ENCODE assay signal across 25 cellular contexts in the genomic region with DNA sequence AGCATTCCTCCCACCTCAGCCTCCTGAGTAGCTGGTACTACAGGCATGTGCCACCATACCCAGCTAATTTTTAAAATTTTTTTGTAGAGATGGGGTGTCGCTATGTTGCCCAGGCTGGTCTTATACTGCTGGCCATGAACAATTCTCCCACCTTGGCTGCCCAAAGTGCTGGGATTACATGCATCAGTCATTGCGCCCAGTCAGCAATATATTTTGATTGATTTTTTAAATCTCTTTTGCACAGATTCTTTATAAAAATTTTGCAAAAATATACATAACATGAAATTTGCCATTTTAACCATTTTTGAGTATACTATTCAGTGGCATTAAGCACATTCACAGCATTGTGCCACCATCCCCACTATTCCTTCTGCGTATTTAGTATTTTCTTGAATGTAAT.
DNase-seq lines count a peak whose midpoint lies in the region; ATAC-seq, FAIRE-seq and TF ChIP-seq lines count a peak whose summit lies in the region.
"Had no signal": no experiment of that assay in that cellular context is flagged by ENCODE, and none has a peak within 500 bp of the region (broad histone marks: within the 10 kb centered on the region; RNA-seq: fewer than 3 reads in every experiment).

No MANE protein-coding gene starts in this region.

- POLR2A ChIA-PET in HepG2 (lab: Yijun Ruan, JAX) = no interaction called here
- POLR2A ChIA-PET in IMR-90 (lab: Charles Lee; ENCODE audit: unreplicated experiment) = no interaction called here
- POLR2A ChIA-PET in H1 (lab: Charles Lee; ENCODE audit: partially characterized antibody) = no interaction called here

- H3K4me3 ChIP-seq in HepG2 (replicated peaks in 1 of 3; ENCODE audit: insufficient read depth in 1 of 3, low read depth in 2 of 3, low read length in 3 of 3) (no peak overlapping the region), right lobe of liver (no peak overlapping the region), IMR-90 (ENCODE audit: insufficient read depth, low read depth, low read length) (no peak overlapping the region), H1 (ENCODE audit: extremely low read depth in 1 of 4, insufficient read depth in 2 of 4, low read depth in 3 of 4, low read length in 4 of 4) (no peak overlapping the region)
- H3K4me3 ChIP-seq: BLaER1 had no signal

- dilution Hi-C loops in IMR-90 (cut with HindIII; ENCODE audit: low sequenced_read_pairs, unreplicated experiment) = no loop called here

- FAIRE-seq in HepG2 (lab: Jason Lieb, UNC) (no peak), H1 (lab: Jason Lieb, UNC) (no peak)
- FAIRE-seq: G401.6, GM12891, GM19239 had no signal

- H3K4me1 ChIP-seq in HepG2 (ENCODE audit: insufficient read depth, low read length) (0 out of 2 replicates have a peak, but pooled peaks cover 6% of the 10 kb centered on the region), right lobe of liver (no peaks in the 10 kb centered on the region), IMR-90 (ENCODE audit: control insufficient read depth, insufficient read depth, low read length) (no peaks in the 10 kb centered on the region), H1 (replicated peaks in 1 of 4; ENCODE audit: control insufficient read depth in 3 of 4, insufficient read depth in 4 of 4, low read length in 3 of 4) (peaks cover 0 to 2% (median 0%) of the 10 kb centered on the region in 4 experiments; a peak in 1 of 7 replicates)
- H3K4me1 ChIP-seq: BLaER1 had no signal

- ATAC-seq in HepG2 (no peak), right lobe of liver (no peak), IMR-90 (ENCODE audit: low read depth) (no peak)

- intact Hi-C loops in HepG2 (cut with micrococcal nuclease; ENCODE audit: unreplicated experiment) = no loop called here
- intact Hi-C loops in right lobe of liver (cut with DNase I) = no loop called here
- intact Hi-C loops in IMR-90 (cut with micrococcal nuclease) = no loop called here

- H3K56ac ChIP-seq in IMR-90 (ENCODE audit: extremely low read depth, insufficient read depth, low read length) = no peak overlapping the region
- H3K56ac ChIP-seq in H1 (replicated peaks; ENCODE audit: insufficient read length, low read depth, low read length) = no peak overlapping the region

- peaks cover 22% of the 10 kb centered on the region for H3K9me3 ChIP-seq in HepG2 (ENCODE audit: low read length)
- peaks cover 0 to 12% (median 1%) of the 10 kb centered on the region in 4 donors for H3K9me3 ChIP-seq in right lobe of liver
- peaks cover 10% of the 10 kb centered on the region for H3K9me3 ChIP-seq in IMR-90 (ENCODE audit: control insufficient read depth, insufficient read depth, low read length)
- peaks cover 0 to 7% of the 10 kb centered on the region in 2 experiments; a peak in 2 of 4 replicates for H3K9me3 ChIP-seq in H1 (ENCODE audit: insufficient read depth in 2 of 2, low read depth in 1 of 2, low read length in 1 of 2)
- H3K9me3 ChIP-seq: BE2C had no signal

- H3K9me1 ChIP-seq in IMR-90 (ENCODE audit: insufficient read depth, low read length) = no peaks in the 10 kb centered on the region

- H2BK15ac ChIP-seq in IMR-90 (ENCODE audit: low read depth, low read length) (no peak overlapping the region), H1 (ENCODE audit: low read length) (no peak overlapping the region)

- H2AK5ac ChIP-seq in IMR-90 (ENCODE audit: low read depth, low read length) (no peak overlapping the region), H1 (ENCODE audit: low read depth, low read length) (no peak overlapping the region)

- no peak overlapping the region for H2BK20ac ChIP-seq in IMR-90 (ENCODE audit: low read depth, low read length)
- H2BK20ac ChIP-seq in H1 (ENCODE audit: low read length) = no peak overlapping the region

- H3K4me2 ChIP-seq in HepG2 (ENCODE audit: low read depth, low read length) (no peak overlapping the region), IMR-90 (ENCODE audit: low read depth, low read length) (no peak overlapping the region), H1 (ENCODE audit: insufficient read depth in 1 of 2, low read depth in 2 of 2, low read length in 2 of 2) (no peak overlapping the region)
- H3K4me2 ChIP-seq: BLaER1 had no signal

- H3K79me2 ChIP-seq in HepG2 (ENCODE audit: insufficient read depth, low read length) (no peaks in the 10 kb centered on the region), H1 (ENCODE audit: control insufficient read depth in 1 of 2, insufficient read depth in 2 of 2, low read length in 2 of 2) (no peaks in the 10 kb centered on the region)

- H4K8ac ChIP-seq in IMR-90 (ENCODE audit: low read depth in 2 of 2, low read length in 2 of 2) = no peak overlapping the region
- no peak overlapping the region for H4K8ac ChIP-seq in H1 (ENCODE audit: extremely low read depth, insufficient read depth, low read length)

- H3K14ac ChIP-seq in IMR-90 (replicated peaks; ENCODE audit: low read depth, low read length) = no peak overlapping the region
- H3K14ac ChIP-seq in H1 (ENCODE audit: insufficient read length) = no peak overlapping the region

- H3K79me1 ChIP-seq in IMR-90 (ENCODE audit: low read depth in 1 of 2, low read length in 2 of 2) = peaks cover 0 to 6% of the 10 kb centered on the region in 2 experiments; a peak in 2 of 4 replicates
- no peaks in the 10 kb centered on the region for H3K79me1 ChIP-seq in H1 (ENCODE audit: low read depth, low read length)

- 100% methylated on average over 3 of the region's 3 CpGs for WGBS in HepG2 (ENCODE audit: low lambda C conversion rate)
- WGBS in right lobe of liver (ENCODE audit: insufficient coverage, low coverage, low lambda C conversion rate, missing lambda C conversion rate) = 100% methylated on average over 2 of the region's 3 CpGs
- WGBS in IMR-90 (ENCODE audit: extremely low coverage in 2 of 2, insufficient read length in 1 of 2), 2 experiments = no CpG with 5 or more reads among the region's 3 CpGs
- 90% methylated on average over 3 of the region's 3 CpGs; no CpG with 5 or more reads in 1 of the 2 experiments for WGBS in H1 (ENCODE audit: extremely low coverage in 1 of 2, insufficient coverage in 1 of 2, insufficient read length in 1 of 2, insufficient replicate concordance in 2 of 2, low coverage in 1 of 2, low lambda C conversion rate in 2 of 2, missing lambda C conversion rate in 1 of 2), 2 experiments

- H4K5ac ChIP-seq in IMR-90 (ENCODE audit: low read depth, low read length) (no peak overlapping the region), H1 (ENCODE audit: insufficient read length, low read depth, low read length) (no peak overlapping the region)

- CTCF ChIA-PET in HepG2 (lab: Yijun Ruan, JAX; ENCODE audit: low intra/inter-chr PET ratio, low total read pairs) (no interaction called here), IMR-90 (lab: Yijun Ruan, JAX) (no interaction called here), H1 (lab: Charles Lee; ENCODE audit: partially characterized antibody) (interaction anchor here (0.6 to 1.5 kb wide), 2 partner anchors 165 to 508 kb away, joined by 3 read pairs; no protein-coding TSS in a partner anchor)

- DNase-seq in HepG2 (ENCODE audit: low spot score) (no peak), right lobe of liver (no peak), IMR-90 (no peak), H1 (ENCODE audit: low read depth in 1 of 2, low spot score in 2 of 2) (no peak), H4 (ENCODE audit: low spot score) (no peak), G401 (ENCODE audit: low spot score) (no peak)
- DNase-seq: ACHN; BE2C; C1 segment of cervical spinal cord; CD4-positive, alpha-beta memory T cell; CD4-positive, CD25-positive, alpha-beta regulatory T cell; CD8-positive, alpha-beta memory T cell; COR-L47; DMS 273 treated with DMSO at 0.1 percent for 48 hours; DMS153; DMS53; DMS79; DND-41; EL; GF-D8 had no signal

- TF ChIP-seq EP300 in HepG2 (IDR thresholded peaks at IDR 0.05; ENCODE audit: low read depth in 2 of 2, low read length in 2 of 2) (no peak), HepG2 (CRISPR knock-in tag; IDR thresholded peaks at IDR 0.05; ENCODE audit: borderline replicate concordance) (no peak), H1 (IDR thresholded peaks at IDR 0.05; ENCODE audit: borderline replicate concordance in 1 of 2, low read depth in 2 of 2, low read length in 2 of 2) (no peak)

- no peak overlapping the region for H2BK5ac ChIP-seq in IMR-90 (ENCODE audit: low read depth, low read length, poor library complexity, severe bottlenecking)
- no peak overlapping the region for H2BK5ac ChIP-seq in H1 (ENCODE audit: low read depth, low read length)

- no peak overlapping the region for H3K23ac ChIP-seq in IMR-90 (ENCODE audit: low read depth, low read length)
- no peak overlapping the region for H3K23ac ChIP-seq in H1 (ENCODE audit: insufficient read length)

- H3K9ac ChIP-seq in HepG2 (ENCODE audit: insufficient read depth, low read depth, low read length) (no peak overlapping the region), IMR-90 (ENCODE audit: low read depth, low read length) (no peak overlapping the region), H1 (replicated peaks in 1 of 4; ENCODE audit: extremely low read depth in 1 of 4, low read depth in 3 of 4, low read length in 3 of 4) (no peak overlapping the region)
- H3K9ac ChIP-seq: BLaER1 had no signal

- no peak overlapping the region for H2BK12ac ChIP-seq in H1 (ENCODE audit: low read depth, low read length)

- in situ Hi-C loops in HepG2 (cut with HindIII; ENCODE audit: extremely low pct_ligation_motif_present, low pct_unique_long_range_greater_than_20kb) = no loop called here
- in situ Hi-C loops in IMR-90 (cut with MboI; ENCODE audit: low sequenced_read_pairs) = no loop called here
- in situ Hi-C loops in G401 (cut with HindIII; ENCODE audit: low sequenced_read_pairs) = no loop called here

- no peak overlapping the region for H3K4ac ChIP-seq in IMR-90 (ENCODE audit: low read depth, low read length)
- no peak overlapping the region for H3K4ac ChIP-seq in H1 (replicated peaks; ENCODE audit: insufficient read length, low read depth, low read length)

- H2AK9ac ChIP-seq in IMR-90 (replicated peaks; ENCODE audit: low read depth, low read length, poor library complexity) = no peak overlapping the region

- TF ChIP-seq CTCF in HepG2 (CRISPR knock-in tag; IDR thresholded peaks at IDR 0.05) (no peak), right lobe of liver (IDR thresholded peaks at IDR 0.05) (no peak), IMR-90 (conservative IDR thresholded peaks at IDR 0.05; ENCODE audit: low read depth, low read length) (no peak), H1 (IDR thresholded peaks at IDR 0.05; ENCODE audit: control extremely low read depth in 1 of 3, insufficient read depth in 1 of 3, low read depth in 1 of 3, low read length in 3 of 3) (no peak)

- TF ChIP-seq RAD21 in HepG2 (CRISPR knock-in tag; IDR thresholded peaks at IDR 0.05) = no peak
- no peak for TF ChIP-seq RAD21 in IMR-90 (IDR thresholded peaks at IDR 0.05; ENCODE audit: low read length)
- no peak for TF ChIP-seq RAD21 in H1 (IDR thresholded peaks at IDR 0.05 in 1 of 2, conservative IDR thresholded peaks at IDR 0.05 in 1 of 2; ENCODE audit: low read depth in 2 of 2, low read length in 2 of 2)

- H4K91ac ChIP-seq in IMR-90 (ENCODE audit: insufficient read depth, low read depth, low read length) = no peak overlapping the region
- H4K91ac ChIP-seq in H1 (replicated peaks; ENCODE audit: insufficient read length, low read length) = no peak overlapping the region

- H3K36me3 ChIP-seq in HepG2 (replicated peaks in 1 of 2; ENCODE audit: control insufficient read depth in 1 of 2, insufficient read depth in 2 of 2, low read length in 2 of 2) = no peaks in the 10 kb centered on the region
- no peaks in the 10 kb centered on the region for H3K36me3 ChIP-seq in right lobe of liver
- H3K36me3 ChIP-seq in IMR-90 (ENCODE audit: control insufficient read depth, insufficient read depth, low read length) = peaks cover 2% of the 10 kb centered on the region; the same call in 1 of the 2 replicates
- H3K36me3 ChIP-seq in H1 (ENCODE audit: control insufficient read depth in 2 of 4, insufficient read depth in 4 of 4, low read length in 3 of 4) = no peaks in the 10 kb centered on the region; a peak in 1 of 8 replicates
- H3K36me3 ChIP-seq: BE2C had no signal

- H3K27me3 ChIP-seq in HepG2 (ENCODE audit: control insufficient read depth in 1 of 2, insufficient read depth in 2 of 2, low read length in 2 of 2) (no peaks in the 10 kb centered on the region), right lobe of liver (no peaks in the 10 kb centered on the region), IMR-90 (ENCODE audit: control insufficient read depth, insufficient read depth, low read length) (no peaks in the 10 kb centered on the region), H1 (replicated peaks in 1 of 4; ENCODE audit: control insufficient read depth in 3 of 4, extremely low read depth in 1 of 4, insufficient read depth in 3 of 4, low read length in 3 of 4) (no peaks in the 10 kb centered on the region)
- H3K27me3 ChIP-seq: BE2C, BLaER1 had no signal

- no peaks in the 10 kb centered on the region for H3K23me2 ChIP-seq in H1 (ENCODE audit: low read depth, low read length)

- no peak overlapping the region for H2AFZ ChIP-seq in HepG2 (ENCODE audit: low read length)
- no peak overlapping the region for H2AFZ ChIP-seq in IMR-90 (replicated peaks; ENCODE audit: low read length, poor library complexity)
- H2AFZ ChIP-seq in H1 (ENCODE audit: low read length) = no peak overlapping the region

- TF ChIP-seq POLR2A in HepG2 (IDR thresholded peaks at IDR 0.05; ENCODE audit: insufficient read depth in 1 of 2, low read depth in 2 of 2, low read length in 2 of 2) = no peak
- no peak for TF ChIP-seq POLR2A in right lobe of liver (IDR thresholded peaks at IDR 0.05)
- no peak for TF ChIP-seq POLR2A in IMR-90 (IDR thresholded peaks at IDR 0.05; ENCODE audit: low read depth, low read length)
- TF ChIP-seq POLR2A in H1 (IDR thresholded peaks at IDR 0.05; ENCODE audit: control extremely low read depth in 1 of 2, low read depth in 2 of 2, low read length in 2 of 2) = no peak

- no peaks in the 10 kb centered on the region for H4K20me1 ChIP-seq in HepG2 (ENCODE audit: insufficient read depth, low read length)
- no peaks in the 10 kb centered on the region for H4K20me1 ChIP-seq in IMR-90 (ENCODE audit: insufficient read depth, low read length)
- no peaks in the 10 kb centered on the region for H4K20me1 ChIP-seq in H1 (replicated peaks in 1 of 2; ENCODE audit: control insufficient read depth in 1 of 2, insufficient read depth in 2 of 2, low read length in 2 of 2)
- H4K20me1 ChIP-seq: BLaER1 had no signal

- H3K27ac ChIP-seq in HepG2 (ENCODE audit: extremely low read length, insufficient read depth, low read length) = no peak overlapping the region
- no peak overlapping the region for H3K27ac ChIP-seq in right lobe of liver
- H3K27ac ChIP-seq in IMR-90 (ENCODE audit: insufficient read depth, low read length) = no peak overlapping the region
- no peak overlapping the region for H3K27ac ChIP-seq in H1 (ENCODE audit: low read depth, low read length)
- H3K27ac ChIP-seq: 22Rv1, BLaER1 had no signal

- H3K18ac ChIP-seq in IMR-90 (ENCODE audit: low read depth, low read length) (no peak overlapping the region), H1 (ENCODE audit: extremely low read depth, low read length) (no peak overlapping the region)

- BruUV-seq in HepG2 (replicated peaks; lab: Mats Ljungman, UMichigan) = no TSS peak
- BruUV-seq in IMR-90 (replicated peaks; lab: Mats Ljungman, UMichigan) = no TSS peak

- H2BK120ac ChIP-seq in IMR-90 (ENCODE audit: low read depth, low read length) = no peak overlapping the region
- H2BK120ac ChIP-seq in H1 (replicated peaks; ENCODE audit: low read depth, low read length) = no peak overlapping the region
